Comparison of ENCODE assay signal across 8 cellular contexts in the genomic region with DNA sequence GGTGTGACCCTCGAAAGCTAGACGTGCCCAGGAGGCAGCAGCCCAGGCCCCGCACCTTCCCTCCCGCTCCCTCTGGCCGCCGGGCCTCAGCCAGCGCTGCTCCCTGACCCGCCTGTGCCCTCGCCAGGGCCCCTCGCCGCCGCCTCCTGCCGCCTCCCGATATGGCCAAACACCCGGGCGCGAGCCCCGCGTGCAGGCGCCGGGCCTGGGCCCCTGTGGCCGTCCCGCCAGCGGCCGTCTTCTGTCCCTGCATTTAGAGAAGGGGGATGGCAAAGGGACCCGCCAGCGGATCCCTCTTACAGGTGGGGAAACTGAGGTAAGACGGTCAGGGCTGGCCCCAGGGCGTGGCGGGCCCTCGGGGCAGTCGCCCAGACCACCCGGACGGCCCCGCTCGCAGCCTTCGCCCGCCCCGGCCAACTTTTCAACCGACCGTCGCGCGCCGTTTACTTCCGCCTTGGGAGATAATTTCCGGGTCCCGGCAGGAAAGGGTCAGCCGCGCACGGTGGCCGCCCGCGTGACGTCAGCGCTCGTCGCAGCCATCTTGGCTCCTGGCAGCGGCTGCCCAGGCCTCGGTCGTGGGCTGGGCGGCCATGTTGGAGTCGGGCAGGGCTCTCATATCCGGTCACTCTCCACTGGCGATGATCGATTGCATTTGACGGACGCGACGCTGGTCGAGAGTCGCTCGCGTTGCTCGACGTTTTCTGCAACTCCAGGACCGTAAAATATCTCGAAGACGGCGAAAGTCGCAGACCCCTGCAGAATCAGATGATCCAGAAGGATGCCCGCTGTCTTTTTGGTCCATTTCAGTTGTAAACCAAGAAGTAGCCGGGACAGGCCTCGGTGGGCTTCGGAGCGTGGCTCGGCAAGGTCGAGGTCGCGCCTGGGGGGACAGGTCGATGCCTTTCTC.
DNase-seq lines count a peak whose midpoint lies in the region; ATAC-seq lines count a peak whose summit lies in the region.

No MANE protein-coding gene starts in this region.

- DNase-seq in 8988T = peak; percentile 70
- peak; percentile 64 for DNase-seq in NCI-H2196 treated with DMSO at 0.1 percent for 48 hours (lab: John Stamatoyannopoulos, UW; ENCODE audit: unreplicated experiment)
- peak; percentile 57 for DNase-seq in activated CD4-positive, CD25-positive, alpha-beta regulatory T cell treated with anti-CD3 and anti-CD28 coated beads, Interleukin-2, amount 50 U/mL, for 16 hours (ENCODE audit: low read depth, low spot score)
- peak; percentile 70 for DNase-seq in central memory CD4-positive, alpha-beta T cell
- DNase-seq in islet precursor cell = peak; percentile 96
- DNase-seq in stimulated activated CD4-positive, alpha-beta T cell treated with anti-CD3 and anti-CD28 coated beads, Interleukin-12 subunit alpha, Interleukin-12 subunit beta, amount 100 ng/mL, for 24 hours (ENCODE audit: low read depth in 2 of 2) = peak; percentile 71 to 83

- ATAC-seq in GM18520 (IDR thresholded peaks at IDR 0.05; ENCODE audit: unreplicated experiment) (peak; percentile 85), HG03064 (IDR thresholded peaks at IDR 0.05; ENCODE audit: low read depth, unreplicated experiment) (peak; percentile 84)

Comparison
In these comparisons a context has a peak if more than half of its experiments do, and no peak if none do; other contexts are left out.
1. Peak in every context shown above with its lines: DNase-seq and ATAC-seq.